Comparison of ENCODE assay signal across 18 cellular contexts in genomic region chr12:95230313-95230712, GRCh38.
"Had no signal": no experiment of that assay in that cellular context is flagged by ENCODE, and none has a peak within 500 bp of the region (broad histone marks: within the 10 kb centered on the region; RNA-seq: fewer than 3 reads in every experiment).

No MANE protein-coding gene starts in this region.

- ATAC-seq: activated naive CD8-positive, alpha-beta T cell treated with anti-CD3 and anti-CD28 coated beads, Interleukin-2, amount 50 U/mL, for 24 hours; effector memory CD8-positive, alpha-beta T cell; gastroesophageal sphincter; naive thymus-derived CD8-positive, alpha-beta T cell; stimulated activated naive B cell treated with anti-CD40 and anti-IgM and Interleukin-4, amounts not matched to agents 10 μg/mL and 1 μg/mL and 100 μg/mL, for 72 hours; T-helper 17 cell had no signal

- H3K4me3 Mint-ChIP-seq: activated CD4-positive, alpha-beta T cell treated with anti-CD3 and anti-CD28 coated beads, Interleukin-2, amount 10 ng/mL, durations not matched to agents 7 days and 5 days; activated naive CD8-positive, alpha-beta T cell treated with anti-CD3 and anti-CD28 coated beads, Interleukin-2, amount 50 U/mL, for 24 hours; effector memory CD8-positive, alpha-beta T cell; naive thymus-derived CD8-positive, alpha-beta T cell; stimulated activated naive B cell treated with anti-CD40 and anti-IgM and Interleukin-4, amounts not matched to agents 10 μg/mL and 1 μg/mL and 100 μg/mL, for 72 hours; T-helper 17 cell had no signal

- H3K27me3 ChIP-seq: gastroesophageal sphincter, tibial artery, vagina had no signal

- H3K9me3 Mint-ChIP-seq: activated CD4-positive, alpha-beta T cell treated with anti-CD3 and anti-CD28 coated beads, Interleukin-2, amount 10 ng/mL, durations not matched to agents 7 days and 5 days; activated naive CD8-positive, alpha-beta T cell treated with anti-CD3 and anti-CD28 coated beads, Interleukin-2, amount 50 U/mL, for 24 hours; effector memory CD8-positive, alpha-beta T cell; naive thymus-derived CD8-positive, alpha-beta T cell; stimulated activated naive B cell treated with anti-CD40 and anti-IgM and Interleukin-4, amounts not matched to agents 10 μg/mL and 1 μg/mL and 100 μg/mL, for 72 hours had no signal

- H3K4me3 ChIP-seq: gastroesophageal sphincter, tibial artery, vagina had no signal

- H3K27ac Mint-ChIP-seq: activated CD4-positive, alpha-beta T cell treated with anti-CD3 and anti-CD28 coated beads, Interleukin-2, amount 10 ng/mL, durations not matched to agents 7 days and 5 days; activated naive CD8-positive, alpha-beta T cell treated with anti-CD3 and anti-CD28 coated beads, Interleukin-2, amount 50 U/mL, for 24 hours; naive thymus-derived CD8-positive, alpha-beta T cell; stimulated activated naive B cell treated with anti-CD40 and anti-IgM and Interleukin-4, amounts not matched to agents 10 μg/mL and 1 μg/mL and 100 μg/mL, for 72 hours; T-helper 17 cell had no signal

- DNase-seq: activated CD4-positive, alpha-beta T cell treated with anti-CD3 and anti-CD28 coated beads, Interleukin-2, amount 10 ng/mL, durations not matched to agents 7 days and 5 days; activated CD4-positive, CD25-positive, alpha-beta regulatory T cell; activated naive CD4-positive, alpha-beta T cell; activated naive CD8-positive, alpha-beta T cell treated with anti-CD3 and anti-CD28 coated beads, Interleukin-2, amount 50 U/mL, for 24 hours; dermis blood vessel endothelial cell; effector memory CD8-positive, alpha-beta T cell; erythroblast; islet precursor cell; naive thymus-derived CD8-positive, alpha-beta T cell; nucleus accumbens; posterior cingulate gyrus; stimulated activated CD4-positive, alpha-beta T cell treated with anti-CD3 and anti-CD28 coated beads, Interleukin-15, amount 100 ng/mL, for 24 hours; stimulated activated CD4-positive, alpha-beta T cell treated with anti-CD3 and anti-CD28 coated beads, Interleukin-4, amount 100 ng/mL, for 1 hour; stimulated activated naive B cell treated with anti-CD40 and anti-IgM and Interleukin-4, amounts not matched to agents 10 μg/mL and 1 μg/mL and 100 μg/mL, for 72 hours; T-helper 17 cell; tibial artery had no signal

- H3K27ac ChIP-seq: vagina had no signal

- H3K9me3 ChIP-seq: gastroesophageal sphincter, tibial artery, vagina had no signal

- H3K27me3 Mint-ChIP-seq: activated CD4-positive, alpha-beta T cell treated with anti-CD3 and anti-CD28 coated beads, Interleukin-2, amount 10 ng/mL, durations not matched to agents 7 days and 5 days; activated naive CD8-positive, alpha-beta T cell treated with anti-CD3 and anti-CD28 coated beads, Interleukin-2, amount 50 U/mL, for 24 hours; effector memory CD8-positive, alpha-beta T cell; naive thymus-derived CD8-positive, alpha-beta T cell; stimulated activated naive B cell treated with anti-CD40 and anti-IgM and Interleukin-4, amounts not matched to agents 10 μg/mL and 1 μg/mL and 100 μg/mL, for 72 hours; T-helper 17 cell had no signal
